ENCODE assay signal across 25 cellular contexts in genomic region chr20:11894072-11894471, GRCh38. TPM values are rescaled to one million over a fixed set of nuclear protein-coding genes. Genes with fewer than 3 reads are reported as not detected.
DNase-seq lines count a peak whose midpoint lies in the region; ATAC-seq and TF ChIP-seq lines count a peak whose summit lies in the region.
"Had no signal": no experiment of that assay in that cellular context is flagged by ENCODE, and none has a peak within 500 bp of the region (broad histone marks: within the 10 kb centered on the region; RNA-seq: fewer than 3 reads in every experiment).

No MANE protein-coding gene starts in this region.

- TF ChIP-seq CTCF in RWPE2 (IDR thresholded peaks at IDR 0.05; ENCODE audit: poor library complexity, severe bottlenecking) (no peak), smooth muscle cell (IDR thresholded peaks at IDR 0.05; ENCODE audit: borderline replicate concordance, insufficient read depth, poor library complexity, severe bottlenecking) (no peak)

- peak overlapping the region; percentile 96 for H3K4me2 ChIP-seq in smooth muscle cell

- H3K36me3 ChIP-seq in RWPE2 (ENCODE audit: low read depth) (0 out of 2 replicates have a peak, but pooled peaks cover 4% of the 10 kb centered on the region), smooth muscle cell (ENCODE audit: low read depth) (no peaks in the 10 kb centered on the region)
- H3K36me3 ChIP-seq: neutrophil, spleen had no signal

- no peaks in the 10 kb centered on the region for H3K36me3 Mint-ChIP-seq in T-cell

- H3K4me3 Mint-ChIP-seq in T-cell: no peak overlapping the region
- H3K4me3 Mint-ChIP-seq: activated CD4-positive, alpha-beta memory T cell treated with anti-CD3 and anti-CD28 coated beads for 36 hours; activated naive CD8-positive, alpha-beta T cell treated with anti-CD3 and anti-CD28 coated beads, Interleukin-2, amount 50 U/mL, for 24 hours; CD4-positive, alpha-beta T cell had no signal

- peaks cover 0 to 7% (median 4%) of the 10 kb centered on the region in 3 donors for H3K9me3 Mint-ChIP-seq in T-cell
- H3K9me3 Mint-ChIP-seq: CD4-positive, alpha-beta T cell had no signal

- POLR2A ChIA-PET in T-cell (lab: Charles Lee): no interaction called here

- peaks cover 3% of the 10 kb centered on the region for H3F3A ChIP-seq in smooth muscle cell (ENCODE audit: low read depth)

- H3K27ac ChIP-seq in RWPE2 (ENCODE audit: poor library complexity, severe bottlenecking) (peak overlapping the region; percentile 80), smooth muscle cell (ENCODE audit: low read depth) (peak overlapping the region; percentile 84)
- H3K27ac ChIP-seq: neutrophil had no signal

- TF ChIP-seq EP300 in Ishikawa (IDR thresholded peaks at IDR 0.05; ENCODE audit: borderline replicate concordance): no peak

- no peak overlapping the region for H2AFZ ChIP-seq in smooth muscle cell (ENCODE audit: low read depth)

- peak; percentile 68 for ATAC-seq in RWPE2 (ENCODE audit: low read depth)
- no peak for ATAC-seq in T-cell (replicated peaks in 1 of 4)
- no peak for ATAC-seq in HG02610 (IDR thresholded peaks at IDR 0.05; ENCODE audit: unreplicated experiment)
- ATAC-seq: activated naive CD8-positive, alpha-beta T cell treated with anti-CD3 and anti-CD28 coated beads, Interleukin-2, amount 50 U/mL, for 24 hours; HCT116; left cardiac atrium had no signal

- WGBS in smooth muscle cell (ENCODE audit: low lambda C conversion rate): 79% methylated on average over 5 of the region's 5 CpGs

- H3K4me3 ChIP-seq in RWPE2 (ENCODE audit: severe bottlenecking) (no peak overlapping the region), smooth muscle cell (peak overlapping the region; percentile 61)

- H3K27me3 ChIP-seq in RWPE2 (ENCODE audit: insufficient read depth, poor library complexity, severe bottlenecking) (no peaks in the 10 kb centered on the region), smooth muscle cell (ENCODE audit: low read depth) (no peaks in the 10 kb centered on the region)

- H3K9me3 ChIP-seq in RWPE2 (ENCODE audit: severe bottlenecking) (no peaks in the 10 kb centered on the region), smooth muscle cell (replicated peaks; ENCODE audit: low read depth) (no peaks in the 10 kb centered on the region)
- H3K9me3 ChIP-seq: neutrophil, spleen had no signal

- H3K79me2 ChIP-seq in smooth muscle cell (ENCODE audit: low read depth): peaks cover 77% of the 10 kb centered on the region

- H4K20me1 ChIP-seq in smooth muscle cell (ENCODE audit: low read depth): peaks cover 26% of the 10 kb centered on the region

- H3K9ac ChIP-seq in smooth muscle cell (ENCODE audit: low read depth): no peak overlapping the region

- H3K27ac Mint-ChIP-seq in T-cell: no peak overlapping the region
- H3K27ac Mint-ChIP-seq: activated CD4-positive, alpha-beta memory T cell treated with anti-CD3 and anti-CD28 coated beads for 36 hours; activated naive CD8-positive, alpha-beta T cell treated with anti-CD3 and anti-CD28 coated beads, Interleukin-2, amount 50 U/mL, for 24 hours; CD4-positive, alpha-beta T cell had no signal

- CTCF ChIA-PET in T-cell (lab: Charles Lee): no interaction called here

- TF ChIP-seq RAD21 in Ishikawa (IDR thresholded peaks at IDR 0.05; ENCODE audit: low read depth): no peak

- H3K4me1 Mint-ChIP-seq in T-cell: peaks cover 16 to 28% (median 17%) of the 10 kb centered on the region in 3 donors

- DNase-seq in RWPE2 (ENCODE audit: low spot score) (no peak), left kidney (ENCODE audit: low read depth, low spot score) (peak; percentile 27), smooth muscle cell (lab: John Stamatoyannopoulos, UW; ENCODE audit: unreplicated experiment) (no peak), T-cell (no peak), DMS53 treated with DMSO at 0.1 percent for 48 hours (lab: John Stamatoyannopoulos, UW; ENCODE audit: unreplicated experiment) (no peak)
- DNase-seq: activated CD4-positive, alpha-beta memory T cell treated with anti-CD3 and anti-CD28 coated beads for 36 hours; activated CD4-positive, CD25-positive, alpha-beta regulatory T cell; activated effector memory CD4-positive, alpha-beta T cell treated with Interleukin-2 at 50 U/mL for 16 hours; activated naive CD8-positive, alpha-beta T cell treated with anti-CD3 and anti-CD28 coated beads, Interleukin-2, amount 50 U/mL, for 24 hours; CD4-positive, alpha-beta T cell; GF-D8; glutamatergic neuron; Kasumi-1; left cardiac atrium; NCI-H1092 treated with DMSO at 0.1 percent for 48 hours; NCI-H2029 treated with DMSO at 0.1 percent for 48 hours; NCI-H510A; spleen; stimulated activated CD4-positive, alpha-beta T cell treated with anti-CD3 and anti-CD28 coated beads, Interleukin-4, amount 100 ng/mL, for 1 hour; stimulated activated naive CD4-positive, alpha-beta T cell treated with Interleukin-2 at 50 U/mL for 16 hours; T1000 had no signal

- peaks cover 38% of the 10 kb centered on the region for H3K4me1 ChIP-seq in RWPE2 (ENCODE audit: insufficient read depth, poor library complexity, severe bottlenecking)
- peaks cover 35% of the 10 kb centered on the region for H3K4me1 ChIP-seq in smooth muscle cell (ENCODE audit: low read depth)

- peaks cover 0 to 25% of the 10 kb centered on the region in 2 donors for H3K27me3 Mint-ChIP-seq in T-cell

TF ChIP-seq in Ishikawa, 13 proteins besides CTCF, POLR2A, EP300 and RAD21:
- no peak for TF ChIP-seq FOXM1 (IDR thresholded peaks at IDR 0.05; ENCODE audit: borderline replicate concordance, low read depth)
- 0 out of 2 replicates have a peak, but pooled peaks have one; percentile 21 for TF ChIP-seq NFIC (IDR thresholded peaks at IDR 0.05)

RNA-seq across cellular contexts. Expression of gene BTBD3, which starts 23.6 kb away (rescaled TPM):
- 65.2 and 70.1 TPM in 2 replicates for total RNA-seq in smooth muscle cell
- polyA plus RNA-seq in smooth muscle cell: 17.5 and 18.2 TPM in 2 replicates
- 1 to 10 TPM in 4 of 5 donors, under 1 TPM in 1; 0.77 to 4.3 (median 1.8) TPM for total RNA-seq in T-cell

Comparison
In these comparisons a context has a peak if more than half of its experiments do, and no peak if none do; other contexts are left out.
1. RNA of gene BTBD3, which starts 23.6 kb away (total RNA-seq): 65.2 to 70.1 TPM in smooth muscle cell; 0.77 to 4.3 TPM in T-cell; every median in the first group is over 10 times any median in the second.